ENCODE assay signal across 2 cellular contexts in the genomic region with DNA sequence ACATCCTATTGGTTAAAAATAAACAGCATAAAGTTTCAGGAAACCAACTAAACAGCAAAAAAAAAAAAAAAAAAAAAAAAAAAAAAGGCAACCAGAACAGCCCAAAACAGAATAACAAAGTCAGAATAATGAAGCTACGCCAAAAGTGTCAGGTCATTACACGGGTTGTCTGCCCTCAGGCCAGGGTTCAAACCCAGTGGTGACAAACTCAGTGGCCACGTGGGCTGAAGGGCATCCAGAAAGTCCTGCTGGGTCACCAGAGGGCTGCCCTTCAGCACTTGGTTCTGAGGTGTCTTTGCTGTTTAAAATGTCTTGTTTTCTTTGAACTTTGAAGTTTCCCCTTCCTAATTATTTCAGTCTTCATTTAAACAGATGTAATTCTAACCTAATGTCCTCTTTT.
TF ChIP-seq lines count a peak whose summit lies in the region.

No MANE protein-coding gene starts in this region.

TF ChIP-seq in liver, 16 proteins besides CTCF, POLR2A, EP300 and RAD21:
- peak; percentile 96 to 99 for TF ChIP-seq HNF4A (conservative IDR thresholded peaks at IDR 0.05)
- peak; percentile 30 for TF ChIP-seq SP1 (IDR thresholded peaks at IDR 0.05)
- TF ChIP-seq NR2F2 (IDR thresholded peaks at IDR 0.05) = no peak
- no peak for TF ChIP-seq FOXA1 (IDR thresholded peaks at IDR 0.05)
- peak; percentile 56 for TF ChIP-seq REST (IDR thresholded peaks at IDR 0.05)
- peak; percentile 71 for TF ChIP-seq MAX (IDR thresholded peaks at IDR 0.05)
- TF ChIP-seq YY1 (IDR thresholded peaks at IDR 0.05) = peak; percentile 59
- TF ChIP-seq ZBTB33 (IDR thresholded peaks at IDR 0.05) = peak; percentile 81
- peak; percentile 25 for TF ChIP-seq ATF3 (IDR thresholded peaks at IDR 0.05)
- TF ChIP-seq TAF1 (conservative IDR thresholded peaks at IDR 0.05) = no peak
- peak; percentile 87 to 96 for TF ChIP-seq RXRA (IDR thresholded peaks at IDR 0.05)
- no peak for TF ChIP-seq GABPA (IDR thresholded peaks at IDR 0.05 in 1 of 2, conservative IDR thresholded peaks at IDR 0.05 in 1 of 2)
- TF ChIP-seq JUND (IDR thresholded peaks at IDR 0.05) = peak in 1 of 2 donors; percentile 78
- TF ChIP-seq HNF4G (IDR thresholded peaks at IDR 0.05) = peak; percentile 85
- no peak for TF ChIP-seq EGR1 (IDR thresholded peaks at IDR 0.05; ENCODE audit: low read depth in 2 of 2)
- TF ChIP-seq FOXA2 (IDR thresholded peaks at IDR 0.05) = peak; percentile 52
TF ChIP-seq in liver: peak in this region for 11.

TF ChIP-seq in HepG2, 621 proteins besides CTCF, POLR2A, EP300 and RAD21:
- TF ChIP-seq CHD4 (IDR thresholded peaks at IDR 0.05; ENCODE audit: borderline replicate concordance, low read length) (no peak), ZFP82 (CRISPR knock-in tag; IDR thresholded peaks at IDR 0.05; ENCODE audit: borderline replicate concordance) (no peak), ZC3H13 (CRISPR knock-in tag; IDR thresholded peaks at IDR 0.05) (no peak), PHF5A (CRISPR knock-in tag; IDR thresholded peaks at IDR 0.05; ENCODE audit: low read depth, unreplicated experiment) (no peak)
- TF ChIP-seq, protein P1, sequence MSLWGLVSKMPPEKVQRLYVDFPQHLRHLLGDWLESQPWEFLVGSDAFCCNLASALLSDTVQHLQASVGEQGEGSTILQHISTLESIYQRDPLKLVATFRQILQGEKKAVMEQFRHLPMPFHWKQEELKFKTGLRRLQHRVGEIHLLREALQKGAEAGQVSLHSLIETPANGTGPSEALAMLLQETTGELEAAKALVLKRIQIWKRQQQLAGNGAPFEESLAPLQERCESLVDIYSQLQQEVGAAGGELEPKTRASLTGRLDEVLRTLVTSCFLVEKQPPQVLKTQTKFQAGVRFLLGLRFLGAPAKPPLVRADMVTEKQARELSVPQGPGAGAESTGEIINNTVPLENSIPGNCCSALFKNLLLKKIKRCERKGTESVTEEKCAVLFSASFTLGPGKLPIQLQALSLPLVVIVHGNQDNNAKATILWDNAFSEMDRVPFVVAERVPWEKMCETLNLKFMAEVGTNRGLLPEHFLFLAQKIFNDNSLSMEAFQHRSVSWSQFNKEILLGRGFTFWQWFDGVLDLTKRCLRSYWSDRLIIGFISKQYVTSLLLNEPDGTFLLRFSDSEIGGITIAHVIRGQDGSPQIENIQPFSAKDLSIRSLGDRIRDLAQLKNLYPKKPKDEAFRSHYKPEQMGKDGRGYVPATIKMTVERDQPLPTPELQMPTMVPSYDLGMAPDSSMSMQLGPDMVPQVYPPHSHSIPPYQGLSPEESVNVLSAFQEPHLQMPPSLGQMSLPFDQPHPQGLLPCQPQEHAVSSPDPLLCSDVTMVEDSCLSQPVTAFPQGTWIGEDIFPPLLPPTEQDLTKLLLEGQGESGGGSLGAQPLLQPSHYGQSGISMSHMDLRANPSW (CRISPR knock-in tag; IDR thresholded peaks at IDR 0.05; ENCODE audit: borderline replicate concordance) = no peak
